ENCODE assay signal across 22 cellular contexts in the genomic region with DNA sequence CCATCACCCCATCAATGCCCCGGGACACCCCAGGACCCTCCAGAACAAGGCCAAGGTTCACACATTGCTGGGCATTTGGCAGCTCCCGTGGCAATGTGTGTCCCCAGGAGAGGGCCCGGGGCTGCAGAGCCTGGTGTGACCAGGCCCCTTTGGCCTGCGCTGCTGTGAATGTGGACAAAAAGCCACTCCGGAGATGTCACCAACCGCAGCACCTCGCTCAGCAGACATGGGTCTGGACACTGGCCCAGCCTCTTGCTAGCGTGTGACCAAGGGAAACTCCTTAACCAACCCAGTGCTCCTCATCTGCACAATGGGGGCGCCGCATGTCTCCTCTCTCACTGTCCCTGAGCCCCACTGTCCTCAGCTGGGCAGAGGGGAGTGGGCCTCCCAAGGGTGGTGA. TPM values are rescaled to one million over a fixed set of nuclear protein-coding genes. Genes with fewer than 3 reads are reported as not detected.
DNase-seq lines count a peak whose midpoint lies in the region; ATAC-seq and TF ChIP-seq lines count a peak whose summit lies in the region.
"Had no signal": no experiment of that assay in that cellular context is flagged by ENCODE, and none has a peak within 500 bp of the region (broad histone marks: within the 10 kb centered on the region; RNA-seq: fewer than 3 reads in every experiment).

No MANE protein-coding gene starts in this region.

- TF ChIP-seq POLR2A in sigmoid colon (IDR thresholded peaks at IDR 0.05): no peak
- no peak for TF ChIP-seq POLR2A in testis (IDR thresholded peaks at IDR 0.05)

- DNase-seq in RWPE1 (ENCODE audit: low spot score): no peak
- DNase-seq in heart right ventricle: peak in 1 of 2 donors; percentile 40
- no peak for DNase-seq in right atrium auricular region (ENCODE audit: low spot score)
- DNase-seq in sciatic nerve (ENCODE audit: low spot score): no peak
- no peak for DNase-seq in sigmoid colon
- DNase-seq in testis: no peak
- DNase-seq in NCI-H146 (lab: John Stamatoyannopoulos, UW): no peak
- DNase-seq: 8988T; CD4-positive, CD25-positive, alpha-beta regulatory T cell; CD8-positive, alpha-beta memory T cell; COR-L47; DMS 273 treated with DMSO at 0.1 percent for 48 hours; DMS53; DND-41; EL; GOT3; H7; HFFc6 had no signal

- H3K4me3 ChIP-seq in heart right ventricle (no peak overlapping the region), right atrium auricular region (no peak overlapping the region), sigmoid colon (no peak overlapping the region), testis (no peak overlapping the region)
- H3K4me3 ChIP-seq: BLaER1 treated with 17β-estradiol and CSF1 and Interleukin-3, amounts not matched to agents 10 nM and 100 nM; GM12878 had no signal

- POLR2A ChIA-PET in RWPE1 (lab: Yijun Ruan, JAX; ENCODE audit: low non-redundant PET): no interaction called here

- intact Hi-C loops in heart right ventricle (cut with DNase I): loop anchor here in 1 of 10 donors (10.0 kb wide), 1 partner anchor 56 kb away; the partner anchor contains the start of gene ZC3H7B
- intact Hi-C loops in sciatic nerve (cut with DNase I): no loop called here
- intact Hi-C loops in sigmoid colon (cut with DNase I): no loop called here
- intact Hi-C loops in testis (cut with DNase I; ENCODE audit: low total_unique reads): no loop called here

- peaks cover 0 to 16% (median 7%) of the 10 kb centered on the region in 9 donors for H3K4me1 ChIP-seq in heart right ventricle
- peaks cover 0 to 14% of the 10 kb centered on the region in 2 donors for H3K4me1 ChIP-seq in right atrium auricular region
- peaks cover 0 to 7% (median 0%) of the 10 kb centered on the region in 4 donors for H3K4me1 ChIP-seq in sigmoid colon
- H3K4me1 ChIP-seq in testis: no peaks in the 10 kb centered on the region
- H3K4me1 ChIP-seq: BLaER1 treated with 17β-estradiol and CSF1 and Interleukin-3, amounts not matched to agents 10 nM and 100 nM had no signal

- H3K9me3 ChIP-seq in heart right ventricle (no peaks in the 10 kb centered on the region), right atrium auricular region (no peaks in the 10 kb centered on the region), sigmoid colon (no peaks in the 10 kb centered on the region), testis (no peaks in the 10 kb centered on the region)
- H3K9me3 ChIP-seq: BLaER1 treated with 17β-estradiol and CSF1 and Interleukin-3, amounts not matched to agents 10 nM and 100 nM had no signal

- no peak for TF ChIP-seq CTCF in RWPE1 (conservative IDR thresholded peaks at IDR 0.05; ENCODE audit: low read depth)
- TF ChIP-seq CTCF in heart right ventricle (IDR thresholded peaks at IDR 0.05): no peak
- TF ChIP-seq CTCF in right atrium auricular region (IDR thresholded peaks at IDR 0.05): no peak
- TF ChIP-seq CTCF in sigmoid colon (IDR thresholded peaks at IDR 0.05): no peak
- TF ChIP-seq CTCF in testis (IDR thresholded peaks at IDR 0.05): no peak

- peak overlapping the region; percentile 82 for H3K27ac ChIP-seq in RWPE1
- H3K27ac ChIP-seq in heart right ventricle: peak overlapping the region in 9 of 10 donors; percentile 1 to 78 (median 74)
- peak overlapping the region; percentile 6 to 52 for H3K27ac ChIP-seq in right atrium auricular region
- no peak overlapping the region for H3K27ac ChIP-seq in sigmoid colon
- no peak overlapping the region for H3K27ac ChIP-seq in testis
- H3K27ac ChIP-seq: BLaER1 treated with 17β-estradiol and CSF1 and Interleukin-3, amounts not matched to agents 10 nM and 100 nM had no signal

- 71 to 88% methylated on average over 10 of the region's 10 CpGs for WGBS in heart right ventricle, 2 donors
- 98% methylated on average over 10 of the region's 10 CpGs for WGBS in sigmoid colon, 2 donors
- 95% methylated on average over 10 of the region's 10 CpGs; no CpG with 5 or more reads in 1 of the 2 donors for WGBS in testis, 2 donors

- peaks cover 0 to 89% (median 41%) of the 10 kb centered on the region in 9 donors for H3K36me3 ChIP-seq in heart right ventricle
- peaks cover 49% of the 10 kb centered on the region for H3K36me3 ChIP-seq in right atrium auricular region
- peaks cover 44 to 82% (median 56%) of the 10 kb centered on the region in 4 donors for H3K36me3 ChIP-seq in sigmoid colon
- no peaks in the 10 kb centered on the region for H3K36me3 ChIP-seq in testis (ENCODE audit: low read depth, missing control alignments)

- no peaks in the 10 kb centered on the region for H3K27me3 ChIP-seq in heart right ventricle
- no peaks in the 10 kb centered on the region for H3K27me3 ChIP-seq in right atrium auricular region
- H3K27me3 ChIP-seq in sigmoid colon: no peaks in the 10 kb centered on the region
- H3K27me3 ChIP-seq in testis: no peaks in the 10 kb centered on the region
- H3K27me3 ChIP-seq: BLaER1 treated with 17β-estradiol and CSF1 and Interleukin-3, amounts not matched to agents 10 nM and 100 nM had no signal

- no peak for TF ChIP-seq EP300 in sigmoid colon (IDR thresholded peaks at IDR 0.05)

- peak in 4 of 8 donors; percentile 10 to 34 (median 16) for ATAC-seq in heart right ventricle
- peak; percentile 24 for ATAC-seq in sciatic nerve
- ATAC-seq: GM12878, HCT116, HepG2 had no signal

- CTCF ChIA-PET in RWPE1 (lab: Yijun Ruan, JAX): no interaction called here

RNA-seq across cellular contexts. Expression of gene CHADL, which starts 8.0 kb away (rescaled TPM):
- 10 to 100 TPM in 5 of 10 donors, 1 to 10 TPM in 5; 7.2 to 33.2 (median 10.6) TPM for total RNA-seq in heart right ventricle
- 10 to 100 TPM in 1 of 2 donors, 1 to 10 TPM in 1; 4.5 to 46.6 TPM for polyA plus RNA-seq in heart right ventricle
- 10 to 100 TPM in 1 of 2 donors, 1 to 10 TPM in 1; 8.3 to 16.1 TPM for total RNA-seq in right atrium auricular region
- total RNA-seq in sciatic nerve: 13.1 TPM
- 10 to 100 TPM in 3 of 4 donors, 1 to 10 TPM in 1; 3.3 to 25.5 (median 16.5) TPM for total RNA-seq in sigmoid colon
- 1 to 10 TPM in 2 of 3 donors, under 1 TPM in 1; 0.46 to 4.2 (median 2.1) TPM for polyA plus RNA-seq in sigmoid colon
- total RNA-seq in testis: 10 to 100 TPM in 1 of 2 donors, 1 to 10 TPM in 1; 6.5 to 12.8 TPM
- 9.1 TPM for polyA plus RNA-seq in testis (ENCODE audit: insufficient read depth, low read depth, low replicate concordance)
- total RNA-seq: GM12878, H7 had no signal

RNA-seq across cellular contexts. Expression of gene RANGAP1, which starts 37.2 kb away (rescaled TPM):
- total RNA-seq in heart right ventricle (10 to 100 TPM; 26.5 to 53.8 (median 31.4) TPM), right atrium auricular region (10 to 100 TPM; 22.3 to 33.3 TPM), sciatic nerve (45.5 TPM), sigmoid colon (10 to 100 TPM; 24.5 to 41.3 (median 33.2) TPM), testis (100 to 1,000 TPM; 212 to 319 TPM)
- polyA plus RNA-seq in heart right ventricle (10 to 100 TPM; 23.2 to 90.3 TPM), sigmoid colon (10 to 100 TPM; 18.7 to 64.8 (median 19.8) TPM), testis (ENCODE audit: insufficient read depth, low read depth, low replicate concordance) (277 TPM)

RNA-seq across cellular contexts. Expression of gene L3MBTL2, which starts 43.6 kb away (rescaled TPM):
- total RNA-seq in heart right ventricle: 10 to 100 TPM; 12.0 to 18.5 (median 15.1) TPM
- 10 to 100 TPM; 10.0 to 17.4 TPM for polyA plus RNA-seq in heart right ventricle
- 10 to 100 TPM in 1 of 2 donors, 1 to 10 TPM in 1; 9.0 to 14.6 TPM for total RNA-seq in right atrium auricular region
- total RNA-seq in sciatic nerve: 18.1 TPM
- total RNA-seq in sigmoid colon: 10 to 100 TPM in 3 of 4 donors, 1 to 10 TPM in 1; 9.9 to 19.0 (median 15.1) TPM
- polyA plus RNA-seq in sigmoid colon: 10 to 100 TPM in 1 of 3 donors, 1 to 10 TPM in 2; 7.2 to 17.8 (median 7.8) TPM
- 10 to 100 TPM; 32.8 to 39.7 TPM for total RNA-seq in testis
- 34.6 TPM for polyA plus RNA-seq in testis (ENCODE audit: insufficient read depth, low read depth, low replicate concordance)

RNA-seq across cellular contexts. Expression of gene ZC3H7B, which starts 52.6 kb away (rescaled TPM):
- total RNA-seq in heart right ventricle (10 to 100 TPM; 31.7 to 51.5 (median 36.7) TPM), right atrium auricular region (10 to 100 TPM; 24.5 to 33.3 TPM), sciatic nerve (72.6 TPM), sigmoid colon (10 to 100 TPM; 20.1 to 32.2 (median 25.8) TPM), testis (10 to 100 TPM; 56.4 to 63.0 TPM)
- polyA plus RNA-seq in heart right ventricle (10 to 100 TPM; 21.4 to 23.0 TPM), sigmoid colon (10 to 100 TPM; 13.2 to 43.3 (median 15.7) TPM), testis (ENCODE audit: insufficient read depth, low read depth, low replicate concordance) (38.9 TPM)

Comparison
In these comparisons a context has a peak if more than half of its experiments do, and no peak if none do; other contexts are left out.
1. H3K27ac ChIP-seq: peak in RWPE1 (single experiment), heart right ventricle (9 of 10) and right atrium auricular region (2 of 2); none in sigmoid colon (0 of 4) and testis (0 of 2).